Comparison of ENCODE assay signal across 8 cellular contexts in genomic region chr2:105812180-105813044, GRCh38.
DNase-seq lines count a peak whose midpoint lies in the region; ATAC-seq and TF ChIP-seq lines count a peak whose summit lies in the region.

No MANE protein-coding gene starts in this region.

- peaks cover 92% of the 10 kb centered on the region for H3K4me1 Mint-ChIP-seq in activated T-cell treated with anti-CD3 and anti-CD28 coated beads, Interleukin-2, amount 50 U/mL, for 24 hours (ENCODE audit: low read depth)

- no peaks in the 10 kb centered on the region for H3K9me3 ChIP-seq in BE2C

- no peaks in the 10 kb centered on the region for H3K27me3 Mint-ChIP-seq in activated T-cell treated with anti-CD3 and anti-CD28 coated beads, Interleukin-2, amount 50 U/mL, for 24 hours

- H3K36me3 ChIP-seq in BE2C = no peaks in the 10 kb centered on the region

- ATAC-seq in HG02763 (IDR thresholded peaks at IDR 0.05; ENCODE audit: unreplicated experiment) = peak; percentile 95

- no peak for DNase-seq in activated T-cell treated with anti-CD3 and anti-CD28 coated beads, Interleukin-2, amount 50 U/mL, for 24 hours
- no peak for DNase-seq in activated T-cell treated with anti-CD3 and anti-CD28 coated beads, Interleukin-2, amount 50 U/mL, for 48 hours
- DNase-seq in NCI-H69 (lab: John Stamatoyannopoulos, UW) (peak; percentile 19), foreskin fibroblast (peak; percentile 49 to 51), skeletal muscle cell (ENCODE audit: low read depth) (peak; percentile 60), BE2C (no peak), islet precursor cell (no peak)

- H3K4me3 Mint-ChIP-seq in activated T-cell treated with anti-CD3 and anti-CD28 coated beads, Interleukin-2, amount 50 U/mL, for 24 hours = no peak overlapping the region

- H3K4me1 ChIP-seq in BE2C = no peaks in the 10 kb centered on the region

- TF ChIP-seq CTCF in foreskin fibroblast (IDR thresholded peaks at IDR 0.05; ENCODE audit: low read depth, low read length) (no peak), BE2C (IDR thresholded peaks at IDR 0.05; ENCODE audit: low read depth, low read length) (no peak)

- H3K27ac Mint-ChIP-seq in activated T-cell treated with anti-CD3 and anti-CD28 coated beads, Interleukin-2, amount 50 U/mL, for 24 hours = peak overlapping the region; percentile 82

- H3K4me3 ChIP-seq in foreskin fibroblast (ENCODE audit: low read depth in 1 of 2, low read length in 2 of 2) (no peak overlapping the region), skeletal muscle cell (ENCODE audit: low read depth, low read length) (no peak overlapping the region), BE2C (ENCODE audit: low read depth, low read length) (no peak overlapping the region)

- peaks cover 85% of the 10 kb centered on the region for H3K36me3 Mint-ChIP-seq in activated T-cell treated with anti-CD3 and anti-CD28 coated beads, Interleukin-2, amount 50 U/mL, for 24 hours (ENCODE audit: low read depth)

- H3K9me3 Mint-ChIP-seq in activated T-cell treated with anti-CD3 and anti-CD28 coated beads, Interleukin-2, amount 50 U/mL, for 24 hours = peaks cover 6% of the 10 kb centered on the region

- no peaks in the 10 kb centered on the region for H3K27me3 ChIP-seq in BE2C

Comparison
In these comparisons a context has a peak if more than half of its experiments do, and no peak if none do; other contexts are left out.
1. DNase-seq: peak in NCI-H69 (single experiment), foreskin fibroblast (2 of 2) and skeletal muscle cell (single experiment); none in activated T-cell treated with anti-CD3 and anti-CD28 coated beads, Interleukin-2, amount 50 U/mL, for 24 hours (single experiment), activated T-cell treated with anti-CD3 and anti-CD28 coated beads, Interleukin-2, amount 50 U/mL, for 48 hours (0 of 2), BE2C (single experiment) and islet precursor cell (single experiment).